1 cellular context compared by ENCODE assay signal in the genomic region with DNA sequence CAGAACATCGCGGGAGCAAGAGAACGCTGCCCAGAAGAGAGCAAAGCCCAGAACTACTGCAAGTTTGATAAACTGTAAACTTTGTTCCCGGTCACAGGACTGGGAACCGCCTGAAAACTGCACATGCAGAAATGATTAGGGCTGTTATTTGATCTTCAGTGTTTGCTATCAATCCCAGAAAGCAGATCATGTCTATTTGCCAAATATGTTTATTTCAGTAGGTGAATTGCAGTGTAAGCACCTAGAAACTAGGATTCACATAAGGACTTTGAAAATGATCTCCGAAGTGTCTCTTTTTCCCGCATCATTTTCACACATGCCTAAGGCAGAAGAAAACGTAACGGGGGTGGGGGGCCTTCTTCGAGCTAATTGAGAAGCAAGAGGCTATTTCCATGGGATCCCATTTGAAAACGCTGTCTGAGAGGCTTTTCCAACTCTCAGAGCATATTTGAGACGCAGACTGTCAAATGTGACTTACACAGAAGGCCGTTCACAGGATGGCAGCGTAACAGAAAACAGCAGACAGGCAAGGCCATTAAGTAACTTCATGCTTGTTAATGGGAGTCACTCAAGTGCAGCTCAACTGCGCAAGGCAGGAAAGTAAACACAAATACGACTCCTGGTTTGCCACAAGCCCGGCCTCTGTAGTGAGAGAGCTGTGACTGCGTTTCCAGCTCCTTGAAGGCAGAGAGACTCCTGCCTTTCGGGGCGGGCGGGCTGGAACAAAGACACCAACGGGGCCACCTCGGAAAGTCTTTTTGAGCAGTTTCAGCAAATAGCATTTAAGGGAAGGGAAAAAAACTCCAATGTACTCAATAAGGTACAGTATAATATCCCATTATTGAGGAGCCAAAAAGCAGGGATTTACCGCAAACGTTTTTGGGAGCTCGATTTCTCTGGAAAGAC.
TF ChIP-seq lines count a peak whose summit lies in the region.

No MANE protein-coding gene starts in this region.

TF ChIP-seq in HepG2, 621 proteins besides CTCF, POLR2A, EP300 and RAD21 (continued from another document and continues in another):
- TF ChIP-seq, protein P1, sequence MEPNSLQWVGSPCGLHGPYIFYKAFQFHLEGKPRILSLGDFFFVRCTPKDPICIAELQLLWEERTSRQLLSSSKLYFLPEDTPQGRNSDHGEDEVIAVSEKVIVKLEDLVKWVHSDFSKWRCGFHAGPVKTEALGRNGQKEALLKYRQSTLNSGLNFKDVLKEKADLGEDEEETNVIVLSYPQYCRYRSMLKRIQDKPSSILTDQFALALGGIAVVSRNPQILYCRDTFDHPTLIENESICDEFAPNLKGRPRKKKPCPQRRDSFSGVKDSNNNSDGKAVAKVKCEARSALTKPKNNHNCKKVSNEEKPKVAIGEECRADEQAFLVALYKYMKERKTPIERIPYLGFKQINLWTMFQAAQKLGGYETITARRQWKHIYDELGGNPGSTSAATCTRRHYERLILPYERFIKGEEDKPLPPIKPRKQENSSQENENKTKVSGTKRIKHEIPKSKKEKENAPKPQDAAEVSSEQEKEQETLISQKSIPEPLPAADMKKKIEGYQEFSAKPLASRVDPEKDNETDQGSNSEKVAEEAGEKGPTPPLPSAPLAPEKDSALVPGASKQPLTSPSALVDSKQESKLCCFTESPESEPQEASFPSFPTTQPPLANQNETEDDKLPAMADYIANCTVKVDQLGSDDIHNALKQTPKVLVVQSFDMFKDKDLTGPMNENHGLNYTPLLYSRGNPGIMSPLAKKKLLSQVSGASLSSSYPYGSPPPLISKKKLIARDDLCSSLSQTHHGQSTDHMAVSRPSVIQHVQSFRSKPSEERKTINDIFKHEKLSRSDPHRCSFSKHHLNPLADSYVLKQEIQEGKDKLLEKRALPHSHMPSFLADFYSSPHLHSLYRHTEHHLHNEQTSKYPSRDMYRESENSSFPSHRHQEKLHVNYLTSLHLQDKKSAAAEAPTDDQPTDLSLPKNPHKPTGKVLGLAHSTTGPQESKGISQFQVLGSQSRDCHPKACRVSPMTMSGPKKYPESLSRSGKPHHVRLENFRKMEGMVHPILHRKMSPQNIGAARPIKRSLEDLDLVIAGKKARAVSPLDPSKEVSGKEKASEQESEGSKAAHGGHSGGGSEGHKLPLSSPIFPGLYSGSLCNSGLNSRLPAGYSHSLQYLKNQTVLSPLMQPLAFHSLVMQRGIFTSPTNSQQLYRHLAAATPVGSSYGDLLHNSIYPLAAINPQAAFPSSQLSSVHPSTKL (CRISPR knock-in tag; IDR thresholded peaks at IDR 0.05) = peak; percentile 92
- TF ChIP-seq RFXANK (CRISPR knock-in tag; IDR thresholded peaks at IDR 0.05) (0 out of 2 replicates have a peak, but pooled peaks have one; percentile 47), ZNF367 (CRISPR knock-in tag; IDR thresholded peaks at IDR 0.05; ENCODE audit: borderline replicate concordance) (no peak), MTF2 (CRISPR knock-in tag; IDR thresholded peaks at IDR 0.05; ENCODE audit: borderline replicate concordance) (peak; percentile 95; the same call in 1 of the 2 replicates), ZNF747 (CRISPR knock-in tag; IDR thresholded peaks at IDR 0.05; ENCODE audit: borderline replicate concordance) (peak; percentile 47; the same call in 1 of the 2 replicates), ZNF550 (CRISPR knock-in tag; IDR thresholded peaks at IDR 0.05; ENCODE audit: borderline replicate concordance) (no peak), MZF1 (CRISPR knock-in tag; IDR thresholded peaks at IDR 0.05; ENCODE audit: borderline replicate concordance) (no peak), HOXA3 (CRISPR knock-in tag; IDR thresholded peaks at IDR 0.05) (peak; percentile 83; the same call in 1 of the 2 replicates), ARNT2 (CRISPR knock-in tag; IDR thresholded peaks at IDR 0.05; ENCODE audit: low read depth) (peak; percentile 94), ARID4A (CRISPR knock-in tag; IDR thresholded peaks at IDR 0.05; ENCODE audit: borderline replicate concordance) (peak; percentile 81), ZSCAN31 (CRISPR knock-in tag; IDR thresholded peaks at IDR 0.05; ENCODE audit: low read depth) (peak; percentile 66), RERE (CRISPR knock-in tag; IDR thresholded peaks at IDR 0.05; ENCODE audit: low read depth) (peak; percentile 9; the same call in 1 of the 2 replicates), FIP1L1 (IDR thresholded peaks at IDR 0.05; ENCODE audit: borderline replicate concordance, insufficient read depth, low read depth, low read length) (no peak), CC2D1A (CRISPR knock-in tag; IDR thresholded peaks at IDR 0.05) (no peak), ZNF350 (CRISPR knock-in tag; IDR thresholded peaks at IDR 0.05; ENCODE audit: borderline replicate concordance, low read depth) (peak; percentile 95), ZNF607 (CRISPR knock-in tag; IDR thresholded peaks at IDR 0.05; ENCODE audit: borderline replicate concordance) (peak; percentile 83), SIN3A (IDR thresholded peaks at IDR 0.05; ENCODE audit: borderline replicate concordance, low read depth, low read length) (no peak), ZBTB49 (CRISPR knock-in tag; IDR thresholded peaks at IDR 0.05; ENCODE audit: borderline replicate concordance) (no peak), ZBTB7A (CRISPR knock-in tag; IDR thresholded peaks at IDR 0.05) (peak; percentile 70)
- TF ChIP-seq, protein P2, sequence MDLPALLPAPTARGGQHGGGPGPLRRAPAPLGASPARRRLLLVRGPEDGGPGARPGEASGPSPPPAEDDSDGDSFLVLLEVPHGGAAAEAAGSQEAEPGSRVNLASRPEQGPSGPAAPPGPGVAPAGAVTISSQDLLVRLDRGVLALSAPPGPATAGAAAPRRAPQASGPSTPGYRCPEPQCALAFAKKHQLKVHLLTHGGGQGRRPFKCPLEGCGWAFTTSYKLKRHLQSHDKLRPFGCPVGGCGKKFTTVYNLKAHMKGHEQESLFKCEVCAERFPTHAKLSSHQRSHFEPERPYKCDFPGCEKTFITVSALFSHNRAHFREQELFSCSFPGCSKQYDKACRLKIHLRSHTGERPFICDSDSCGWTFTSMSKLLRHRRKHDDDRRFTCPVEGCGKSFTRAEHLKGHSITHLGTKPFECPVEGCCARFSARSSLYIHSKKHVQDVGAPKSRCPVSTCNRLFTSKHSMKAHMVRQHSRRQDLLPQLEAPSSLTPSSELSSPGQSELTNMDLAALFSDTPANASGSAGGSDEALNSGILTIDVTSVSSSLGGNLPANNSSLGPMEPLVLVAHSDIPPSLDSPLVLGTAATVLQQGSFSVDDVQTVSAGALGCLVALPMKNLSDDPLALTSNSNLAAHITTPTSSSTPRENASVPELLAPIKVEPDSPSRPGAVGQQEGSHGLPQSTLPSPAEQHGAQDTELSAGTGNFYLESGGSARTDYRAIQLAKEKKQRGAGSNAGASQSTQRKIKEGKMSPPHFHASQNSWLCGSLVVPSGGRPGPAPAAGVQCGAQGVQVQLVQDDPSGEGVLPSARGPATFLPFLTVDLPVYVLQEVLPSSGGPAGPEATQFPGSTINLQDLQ (CRISPR knock-in tag; IDR thresholded peaks at IDR 0.05) = no peak; the same call in 1 of the 2 replicates
- TF ChIP-seq, protein P3, sequence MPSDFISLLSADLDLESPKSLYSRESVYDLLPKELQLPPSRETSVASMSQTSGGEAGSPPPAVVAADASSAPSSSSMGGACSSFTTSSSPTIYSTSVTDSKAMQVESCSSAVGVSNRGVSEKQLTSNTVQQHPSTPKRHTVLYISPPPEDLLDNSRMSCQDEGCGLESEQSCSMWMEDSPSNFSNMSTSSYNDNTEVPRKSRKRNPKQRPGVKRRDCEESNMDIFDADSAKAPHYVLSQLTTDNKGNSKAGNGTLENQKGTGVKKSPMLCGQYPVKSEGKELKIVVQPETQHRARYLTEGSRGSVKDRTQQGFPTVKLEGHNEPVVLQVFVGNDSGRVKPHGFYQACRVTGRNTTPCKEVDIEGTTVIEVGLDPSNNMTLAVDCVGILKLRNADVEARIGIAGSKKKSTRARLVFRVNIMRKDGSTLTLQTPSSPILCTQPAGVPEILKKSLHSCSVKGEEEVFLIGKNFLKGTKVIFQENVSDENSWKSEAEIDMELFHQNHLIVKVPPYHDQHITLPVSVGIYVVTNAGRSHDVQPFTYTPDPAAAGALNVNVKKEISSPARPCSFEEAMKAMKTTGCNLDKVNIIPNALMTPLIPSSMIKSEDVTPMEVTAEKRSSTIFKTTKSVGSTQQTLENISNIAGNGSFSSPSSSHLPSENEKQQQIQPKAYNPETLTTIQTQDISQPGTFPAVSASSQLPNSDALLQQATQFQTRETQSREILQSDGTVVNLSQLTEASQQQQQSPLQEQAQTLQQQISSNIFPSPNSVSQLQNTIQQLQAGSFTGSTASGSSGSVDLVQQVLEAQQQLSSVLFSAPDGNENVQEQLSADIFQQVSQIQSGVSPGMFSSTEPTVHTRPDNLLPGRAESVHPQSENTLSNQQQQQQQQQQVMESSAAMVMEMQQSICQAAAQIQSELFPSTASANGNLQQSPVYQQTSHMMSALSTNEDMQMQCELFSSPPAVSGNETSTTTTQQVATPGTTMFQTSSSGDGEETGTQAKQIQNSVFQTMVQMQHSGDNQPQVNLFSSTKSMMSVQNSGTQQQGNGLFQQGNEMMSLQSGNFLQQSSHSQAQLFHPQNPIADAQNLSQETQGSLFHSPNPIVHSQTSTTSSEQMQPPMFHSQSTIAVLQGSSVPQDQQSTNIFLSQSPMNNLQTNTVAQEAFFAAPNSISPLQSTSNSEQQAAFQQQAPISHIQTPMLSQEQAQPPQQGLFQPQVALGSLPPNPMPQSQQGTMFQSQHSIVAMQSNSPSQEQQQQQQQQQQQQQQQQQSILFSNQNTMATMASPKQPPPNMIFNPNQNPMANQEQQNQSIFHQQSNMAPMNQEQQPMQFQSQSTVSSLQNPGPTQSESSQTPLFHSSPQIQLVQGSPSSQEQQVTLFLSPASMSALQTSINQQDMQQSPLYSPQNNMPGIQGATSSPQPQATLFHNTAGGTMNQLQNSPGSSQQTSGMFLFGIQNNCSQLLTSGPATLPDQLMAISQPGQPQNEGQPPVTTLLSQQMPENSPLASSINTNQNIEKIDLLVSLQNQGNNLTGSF (CRISPR knock-in tag; IDR thresholded peaks at IDR 0.05) = no peak
